ENCODE assay signal across 14 cellular contexts in genomic region chr3:71672302-71672701, GRCh38.
"Had no signal": no experiment of that assay in that cellular context is flagged by ENCODE, and none has a peak within 500 bp of the region (broad histone marks: within the 10 kb centered on the region; RNA-seq: fewer than 3 reads in every experiment).

No MANE protein-coding gene starts in this region.

- H3K27ac ChIP-seq: prostate gland, right lobe of liver, spleen, upper lobe of left lung had no signal

- H3K4me3 ChIP-seq: prostate gland, right lobe of liver, spleen, upper lobe of left lung had no signal

- H3K9me3 ChIP-seq: prostate gland, right lobe of liver, spleen, upper lobe of left lung had no signal

- H3K27me3 ChIP-seq: right lobe of liver, spleen, upper lobe of left lung had no signal

- H3K4me1 ChIP-seq: prostate gland, right lobe of liver, spleen, upper lobe of left lung had no signal

- H3K36me3 ChIP-seq: prostate gland, right lobe of liver, upper lobe of left lung had no signal

- DNase-seq: activated CD4-positive, alpha-beta T cell treated with anti-CD3 and anti-CD28 coated beads, Interleukin-2, amount 50 U/mL, for 48 hours; activated CD4-positive, CD25-positive, alpha-beta regulatory T cell treated with anti-CD3 and anti-CD28 coated beads, Interleukin-2, amount 50 U/mL, for 72 hours; activated CD8-positive, alpha-beta memory T cell treated with anti-CD3 and anti-CD28 coated beads, Interleukin-2, amount 10 ng/mL, durations not matched to agents 7 days and 5 days; activated effector memory CD4-positive, alpha-beta T cell treated with anti-CD3 and anti-CD28 coated beads, Interleukin-2, amount 50 U/mL, for 16 hours; activated T-cell treated with anti-CD3 and anti-CD28 coated beads, Interleukin-2, amount 50 U/mL, for 24 hours; amygdala; nucleus accumbens; right lobe of liver; spleen; stimulated activated CD4-positive, alpha-beta T cell treated with anti-CD3 and anti-CD28 coated beads, Interleukin-2, amount 100 ng/mL, for 24 hours; stimulated activated naive B cell treated with anti-CD40 and anti-IgM and Interleukin-4, amounts not matched to agents 10 μg/mL and 1 μg/mL and 100 μg/mL, for 72 hours; substantia nigra; upper lobe of left lung had no signal

- ATAC-seq: activated CD8-positive, alpha-beta memory T cell treated with anti-CD3 and anti-CD28 coated beads, Interleukin-2, amount 10 ng/mL, durations not matched to agents 7 days and 5 days; right lobe of liver; stimulated activated naive B cell treated with anti-CD40 and anti-IgM and Interleukin-4, amounts not matched to agents 10 μg/mL and 1 μg/mL and 100 μg/mL, for 72 hours had no signal
